ENCODE assay signal across 1 cellular context in the genomic region with DNA sequence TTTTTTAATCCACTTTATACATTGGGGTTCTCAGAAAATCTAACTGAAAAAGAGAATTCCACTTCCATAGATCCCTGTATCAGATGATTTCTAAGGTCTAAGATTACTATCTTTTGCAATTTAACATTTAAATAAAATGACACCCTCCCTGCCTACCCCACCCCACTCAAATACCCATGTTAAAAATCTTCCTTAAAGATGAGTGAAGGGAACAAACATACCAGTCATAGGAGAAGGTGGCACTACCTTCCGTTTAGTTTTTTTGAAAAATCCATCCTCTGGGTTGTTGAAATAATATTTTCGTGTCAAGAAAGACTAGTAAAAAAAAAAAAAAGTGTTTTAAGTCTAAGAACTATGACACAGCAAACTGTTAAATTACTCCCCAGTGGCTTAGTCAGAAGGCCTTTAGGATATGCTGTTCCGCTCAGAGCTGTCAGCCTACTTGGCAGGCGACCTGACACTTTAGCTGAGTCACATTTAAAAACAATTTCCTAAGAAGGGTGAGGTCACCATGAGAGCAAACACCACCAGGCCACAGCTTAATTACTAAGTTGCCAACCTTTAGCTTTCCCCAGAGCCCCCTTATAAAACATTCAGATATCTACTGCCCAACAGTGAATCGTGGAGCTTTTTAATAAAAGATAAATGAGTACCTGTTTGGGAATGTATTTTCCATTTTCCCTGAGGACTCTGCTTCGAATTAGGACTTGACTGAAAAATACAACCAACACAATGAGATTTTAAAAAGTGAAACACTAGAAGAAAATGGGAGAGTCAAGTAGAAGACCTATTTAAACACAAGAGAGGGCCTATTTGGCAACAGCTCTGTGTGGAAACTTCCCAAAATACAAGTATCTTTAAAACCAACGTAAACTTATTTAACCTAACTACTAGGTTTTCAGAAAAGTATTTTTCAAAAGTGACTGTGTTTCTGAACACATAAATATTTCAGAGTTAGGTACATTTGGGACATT.
TF ChIP-seq lines count a peak whose summit lies in the region.

No MANE protein-coding gene starts in this region.

TF ChIP-seq in liver, 16 proteins besides CTCF, POLR2A, EP300 and RAD21:
- TF ChIP-seq, protein P1, sequence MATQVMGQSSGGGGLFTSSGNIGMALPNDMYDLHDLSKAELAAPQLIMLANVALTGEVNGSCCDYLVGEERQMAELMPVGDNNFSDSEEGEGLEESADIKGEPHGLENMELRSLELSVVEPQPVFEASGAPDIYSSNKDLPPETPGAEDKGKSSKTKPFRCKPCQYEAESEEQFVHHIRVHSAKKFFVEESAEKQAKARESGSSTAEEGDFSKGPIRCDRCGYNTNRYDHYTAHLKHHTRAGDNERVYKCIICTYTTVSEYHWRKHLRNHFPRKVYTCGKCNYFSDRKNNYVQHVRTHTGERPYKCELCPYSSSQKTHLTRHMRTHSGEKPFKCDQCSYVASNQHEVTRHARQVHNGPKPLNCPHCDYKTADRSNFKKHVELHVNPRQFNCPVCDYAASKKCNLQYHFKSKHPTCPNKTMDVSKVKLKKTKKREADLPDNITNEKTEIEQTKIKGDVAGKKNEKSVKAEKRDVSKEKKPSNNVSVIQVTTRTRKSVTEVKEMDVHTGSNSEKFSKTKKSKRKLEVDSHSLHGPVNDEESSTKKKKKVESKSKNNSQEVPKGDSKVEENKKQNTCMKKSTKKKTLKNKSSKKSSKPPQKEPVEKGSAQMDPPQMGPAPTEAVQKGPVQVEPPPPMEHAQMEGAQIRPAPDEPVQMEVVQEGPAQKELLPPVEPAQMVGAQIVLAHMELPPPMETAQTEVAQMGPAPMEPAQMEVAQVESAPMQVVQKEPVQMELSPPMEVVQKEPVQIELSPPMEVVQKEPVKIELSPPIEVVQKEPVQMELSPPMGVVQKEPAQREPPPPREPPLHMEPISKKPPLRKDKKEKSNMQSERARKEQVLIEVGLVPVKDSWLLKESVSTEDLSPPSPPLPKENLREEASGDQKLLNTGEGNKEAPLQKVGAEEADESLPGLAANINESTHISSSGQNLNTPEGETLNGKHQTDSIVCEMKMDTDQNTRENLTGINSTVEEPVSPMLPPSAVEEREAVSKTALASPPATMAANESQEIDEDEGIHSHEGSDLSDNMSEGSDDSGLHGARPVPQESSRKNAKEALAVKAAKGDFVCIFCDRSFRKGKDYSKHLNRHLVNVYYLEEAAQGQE (IDR thresholded peaks at IDR 0.05), result peak; percentile 20
- TF ChIP-seq NR2F2 (IDR thresholded peaks at IDR 0.05), result no peak
- TF ChIP-seq FOXA1 (IDR thresholded peaks at IDR 0.05), result peak; percentile 21
- peak; percentile 42 for TF ChIP-seq FOXA2 (IDR thresholded peaks at IDR 0.05)
- TF ChIP-seq HNF4A (conservative IDR thresholded peaks at IDR 0.05), result peak; percentile 45 to 66
- peak; percentile 54 for TF ChIP-seq MAX (IDR thresholded peaks at IDR 0.05)
- TF ChIP-seq ATF3 (IDR thresholded peaks at IDR 0.05), result peak; percentile 92
- peak; percentile 61 to 83 for TF ChIP-seq RXRA (IDR thresholded peaks at IDR 0.05)
- no peak for TF ChIP-seq TAF1 (conservative IDR thresholded peaks at IDR 0.05)
- peak in 1 of 2 donors; percentile 55 for TF ChIP-seq GABPA (IDR thresholded peaks at IDR 0.05 in 1 of 2, conservative IDR thresholded peaks at IDR 0.05 in 1 of 2)
- peak; percentile 97 to 98 for TF ChIP-seq JUND (IDR thresholded peaks at IDR 0.05)
- peak; percentile 33 for TF ChIP-seq YY1 (IDR thresholded peaks at IDR 0.05)
- TF ChIP-seq ZBTB33 (IDR thresholded peaks at IDR 0.05), result peak; percentile 55
- TF ChIP-seq SP1 (IDR thresholded peaks at IDR 0.05), result peak; percentile 49
- no peak for TF ChIP-seq HNF4G (IDR thresholded peaks at IDR 0.05)
- peak in 1 of 2 donors; percentile 11 for TF ChIP-seq EGR1 (IDR thresholded peaks at IDR 0.05; ENCODE audit: low read depth in 2 of 2)
